20 cellular contexts compared by ENCODE assay signal in genomic region chr14:59816931-59817330, GRCh38.
"Had no signal": no experiment of that assay in that cellular context is flagged by ENCODE, and none has a peak within 500 bp of the region (broad histone marks: within the 10 kb centered on the region; RNA-seq: fewer than 3 reads in every experiment).

No MANE protein-coding gene starts in this region.

- H3K4me3 Mint-ChIP-seq: IgD-negative memory B cell, T-cell had no signal

- H3K27me3 Mint-ChIP-seq: IgD-negative memory B cell had no signal

- FAIRE-seq: RCC 7860 had no signal

- H3K9me3 ChIP-seq: SJSA1, SK-N-SH had no signal

- H3K27me3 ChIP-seq: SJSA1 had no signal

- H3K9me3 Mint-ChIP-seq: T-cell had no signal

- DNase-seq: KBM-7, MV-4-11, NCI-H1048, NCI-H1436, NCI-H187, NCI-H2029 treated with DMSO at 0.1 percent for 48 hours, NCI-H2227 treated with DMSO at 0.1 percent for 48 hours, NCI-H524, NCI-H526 treated with DMSO at 0.1 percent for 48 hours, NCI-H774, Right ventricle myocardium superior, RPMI8226, SIG-M5, SK-N-SH, SW 1271, T-cell had no signal

- H3K4me1 ChIP-seq: SJSA1 had no signal

- H3K9ac ChIP-seq: SK-N-SH had no signal

- H3K27ac Mint-ChIP-seq: IgD-negative memory B cell, T-cell had no signal

- H3K36me3 Mint-ChIP-seq: IgD-negative memory B cell, T-cell had no signal

- ATAC-seq: T-cell had no signal

- H3K4me2 ChIP-seq: SK-N-SH had no signal

- H3K27ac ChIP-seq: HL-60, SJSA1 had no signal

- H3K4me1 Mint-ChIP-seq: IgD-negative memory B cell, T-cell had no signal

- H3K36me3 ChIP-seq: SJSA1 had no signal

- H3K4me3 ChIP-seq: SJSA1 had no signal
